26 cellular contexts compared by ENCODE assay signal in the genomic region with DNA sequence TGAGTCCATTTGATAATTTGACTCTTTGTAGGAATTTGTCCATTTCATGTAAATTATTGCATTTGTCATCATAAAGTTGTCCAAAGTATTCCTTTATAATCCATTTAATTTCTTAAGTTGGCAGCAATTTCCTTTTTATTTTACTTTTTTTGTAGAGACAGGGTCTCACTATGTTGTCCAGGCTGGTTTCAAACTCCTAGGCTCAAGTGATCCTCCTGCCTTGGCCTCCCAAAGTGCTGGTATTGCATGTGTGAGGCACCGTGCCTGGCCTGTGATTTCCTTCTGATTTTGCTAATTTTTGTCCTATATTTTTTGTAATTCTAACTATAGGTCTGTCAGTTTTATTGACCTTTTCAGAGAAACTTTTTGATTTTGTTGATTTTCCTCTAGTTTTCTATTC.
DNase-seq lines count a peak whose midpoint lies in the region; ATAC-seq, FAIRE-seq and TF ChIP-seq lines count a peak whose summit lies in the region.
"Had no signal": no experiment of that assay in that cellular context is flagged by ENCODE, and none has a peak within 500 bp of the region (broad histone marks: within the 10 kb centered on the region; RNA-seq: fewer than 3 reads in every experiment).

No MANE protein-coding gene starts in this region.

- FAIRE-seq in A549 (lab: Jason Lieb, UNC) (peak; percentile 32), K562 (lab: Jason Lieb, UNC) (no peak)
- FAIRE-seq: GM12878, GM12892 had no signal

- intact Hi-C loops in K562 (cut with micrococcal nuclease), result no loop called here

- CTCF ChIA-PET in A549 (lab: Yijun Ruan, JAX), result no interaction called here
- CTCF ChIA-PET in K562 (lab: Yijun Ruan, JAX; ENCODE audit: low intra/inter-chr PET ratio), result no interaction called here

- peaks cover 2 to 3% of the 10 kb centered on the region in 2 donors for H3K9me3 Mint-ChIP-seq in activated T-cell treated with anti-CD3 and anti-CD28 coated beads, Interleukin-2, amount 50 U/mL, for 72 hours
- H3K9me3 Mint-ChIP-seq: CD8-positive, alpha-beta memory T cell had no signal

- H2AFZ ChIP-seq in K562 (ENCODE audit: low read depth, low read length), result no peak overlapping the region

- peaks cover 14% of the 10 kb centered on the region for H3K4me1 ChIP-seq in A549
- no peaks in the 10 kb centered on the region for H3K4me1 ChIP-seq in K562 (replicated peaks in 1 of 2; ENCODE audit: control insufficient read depth in 2 of 2, insufficient read depth in 2 of 2, low read length in 2 of 2)
- H3K4me1 ChIP-seq: BE2C had no signal

- TF ChIP-seq CTCF in A549 (IDR thresholded peaks at IDR 0.05) (no peak), K562 (IDR thresholded peaks at IDR 0.05 in 2 of 3, conservative IDR thresholded peaks at IDR 0.05 in 1 of 3; ENCODE audit: insufficient read depth in 2 of 3, low read depth in 1 of 3, low read length in 3 of 3) (no peak)

- no peak overlapping the region for H3K4me3 Mint-ChIP-seq in activated T-cell treated with anti-CD3 and anti-CD28 coated beads, Interleukin-2, amount 50 U/mL, for 72 hours
- H3K4me3 Mint-ChIP-seq in T-helper 17 cell, result no peak overlapping the region
- H3K4me3 Mint-ChIP-seq: CD14-positive monocyte; CD4-positive, alpha-beta memory T cell; CD4-positive, CD25-positive, alpha-beta regulatory T cell; CD8-positive, alpha-beta memory T cell had no signal

- ATAC-seq in activated T-cell treated with anti-CD3 and anti-CD28 coated beads, Interleukin-2, amount 50 U/mL, for 72 hours (replicated peaks in 1 of 2), result no peak
- ATAC-seq in A549 (no peak), T-helper 17 cell (no peak), K562 (no peak), GM18520 (IDR thresholded peaks at IDR 0.05; ENCODE audit: unreplicated experiment) (no peak)
- ATAC-seq: GM12878 had no signal

- H4K20me1 ChIP-seq in K562 (replicated peaks; ENCODE audit: control insufficient read depth, insufficient read depth, low read length), result no peaks in the 10 kb centered on the region
- H4K20me1 ChIP-seq: BLaER1 had no signal

- no peaks in the 10 kb centered on the region for H3K79me2 ChIP-seq in K562 (ENCODE audit: control insufficient read depth, insufficient read depth, low read length)

- no peak for TF ChIP-seq RAD21 in A549 (conservative IDR thresholded peaks at IDR 0.05 in 1 of 2, IDR thresholded peaks at IDR 0.05 in 1 of 2)
- TF ChIP-seq RAD21 in K562 (CRISPR knock-in tag; conservative IDR thresholded peaks at IDR 0.05 in 1 of 2, IDR thresholded peaks at IDR 0.05 in 1 of 2), result no peak

- TF ChIP-seq POLR2A in A549 (IDR thresholded peaks at IDR 0.05; ENCODE audit: low read length) (no peak), K562 (conservative IDR thresholded peaks at IDR 0.05) (no peak)

- H3K4me1 Mint-ChIP-seq in activated T-cell treated with anti-CD3 and anti-CD28 coated beads, Interleukin-2, amount 50 U/mL, for 72 hours (ENCODE audit: low read depth), result peaks cover 28% of the 10 kb centered on the region
- H3K4me1 Mint-ChIP-seq in T-helper 17 cell, result peaks cover 9% of the 10 kb centered on the region

- no peak for DNase-seq in activated T-cell treated with anti-CD3 and anti-CD28 coated beads, Interleukin-2, amount 50 U/mL, for 72 hours
- DNase-seq in activated T-cell treated with anti-CD3 and anti-CD28 coated beads, Interleukin-2, amount 50 U/mL, for 1 hour, result no peak
- DNase-seq in A549 (ENCODE audit: low read depth in 1 of 2, low spot score in 1 of 2) (no peak), T-helper 17 cell (no peak), K562 (ENCODE audit: extremely low read depth in 1 of 4, low spot score in 3 of 4) (no peak), T-helper 9 cell (no peak)
- DNase-seq: ACHN; BE2C; C1 segment of cervical spinal cord; CD4-positive, alpha-beta memory T cell; CD4-positive, CD25-positive, alpha-beta regulatory T cell; CD8-positive, alpha-beta memory T cell; COR-L47; DMS 273 treated with DMSO at 0.1 percent for 48 hours; DMS153; DMS53; DMS79; DND-41; EL; GDM1 had no signal

- POLR2A ChIA-PET in A549 (lab: Yijun Ruan, JAX) (no interaction called here), K562 (lab: Yijun Ruan, JAX) (no interaction called here)

- H3K27ac ChIP-seq in A549, result no peak overlapping the region
- H3K27ac ChIP-seq in K562 (ENCODE audit: extremely low read depth, low read depth, low read length), result no peak overlapping the region
- H3K27ac ChIP-seq: 22Rv1, BLaER1 had no signal

- no peak for TF ChIP-seq EP300 in A549 (IDR thresholded peaks at IDR 0.05)
- TF ChIP-seq EP300 in K562 (IDR thresholded peaks at IDR 0.05; ENCODE audit: low read length), result no peak

- H3K9me3 ChIP-seq in A549 (peaks cover 5% of the 10 kb centered on the region; the same call in 1 of the 3 replicates), T-helper 17 cell (ENCODE audit: control insufficient read depth, low read length, poor library complexity, severe bottlenecking) (no peaks in the 10 kb centered on the region), K562 (replicated peaks; ENCODE audit: control insufficient read depth, insufficient read depth, low read depth, low read length) (no peaks in the 10 kb centered on the region)
- H3K9me3 ChIP-seq: BE2C had no signal

- no peak overlapping the region for H3K4me2 ChIP-seq in A549
- no peak overlapping the region for H3K4me2 ChIP-seq in K562 (ENCODE audit: insufficient read depth, low read length)
- H3K4me2 ChIP-seq: BLaER1 had no signal

- H3K4me3 ChIP-seq in A549, result no peak overlapping the region
- H3K4me3 ChIP-seq in K562, result no peak overlapping the region
- H3K4me3 ChIP-seq: BLaER1, GM12878 had no signal

- H3K27ac Mint-ChIP-seq in activated T-cell treated with anti-CD3 and anti-CD28 coated beads, Interleukin-2, amount 50 U/mL, for 72 hours, result peak overlapping the region; percentile 19
- H3K27ac Mint-ChIP-seq in T-helper 17 cell, result peak overlapping the region; percentile 79
- H3K27ac Mint-ChIP-seq: CD14-positive monocyte; CD4-positive, alpha-beta memory T cell had no signal

- H3K36me3 ChIP-seq in K562 (ENCODE audit: control insufficient read depth, insufficient read depth, low read length), result peaks cover 18% of the 10 kb centered on the region; the same call in 1 of the 3 replicates

- H3K9ac ChIP-seq in K562 (ENCODE audit: insufficient read depth in 1 of 2, low read depth in 2 of 2, low read length in 2 of 2), result no peak overlapping the region
- H3K9ac ChIP-seq: BLaER1 had no signal

- in situ Hi-C loops in K562 (cut with MboI), result no loop called here

- H3K9me1 ChIP-seq in K562 (ENCODE audit: control insufficient read depth, insufficient read depth, low read length), result no peaks in the 10 kb centered on the region

- peaks cover 16 to 39% of the 10 kb centered on the region in 2 donors for H3K36me3 Mint-ChIP-seq in activated T-cell treated with anti-CD3 and anti-CD28 coated beads, Interleukin-2, amount 50 U/mL, for 72 hours (ENCODE audit: insufficient read depth in 2 of 2)
- peaks cover 2% of the 10 kb centered on the region for H3K36me3 Mint-ChIP-seq in T-helper 17 cell (ENCODE audit: low read depth)

- no TSS peak for BruUV-seq in K562 (replicated peaks; lab: Mats Ljungman, UMichigan)

- 98% methylated on average over 1 of the region's 1 CpG for WGBS in A549 (ENCODE audit: missing lambda C conversion rate)
- WGBS in K562 (ENCODE audit: insufficient coverage, low coverage, missing lambda C conversion rate), result 85% methylated on average over 1 of the region's 1 CpG

- no peaks in the 10 kb centered on the region for H3K27me3 ChIP-seq in K562 (ENCODE audit: control insufficient read depth in 2 of 2, insufficient read depth in 2 of 2, low read length in 2 of 2)
- H3K27me3 ChIP-seq: BE2C, BLaER1 had no signal

- H3K27me3 Mint-ChIP-seq in activated T-cell treated with anti-CD3 and anti-CD28 coated beads, Interleukin-2, amount 50 U/mL, for 72 hours (ENCODE audit: low read depth), result no peaks in the 10 kb centered on the region
- no peaks in the 10 kb centered on the region for H3K27me3 Mint-ChIP-seq in T-helper 17 cell
- H3K27me3 Mint-ChIP-seq: CD4-positive, alpha-beta memory T cell; CD4-positive, CD25-positive, alpha-beta regulatory T cell; CD8-positive, alpha-beta memory T cell had no signal

TF ChIP-seq in A549, 52 proteins besides CTCF, POLR2A, EP300 and RAD21:
- peak; percentile 24 for TF ChIP-seq MAFK (IDR thresholded peaks at IDR 0.05; ENCODE audit: partially characterized antibody)
- no peak for TF ChIP-seq NPAS2 (CRISPR knock-in tag; IDR thresholded peaks at IDR 0.05; ENCODE audit: borderline replicate concordance)

TF ChIP-seq in K562, 482 proteins besides CTCF, POLR2A, EP300 and RAD21:
- TF ChIP-seq TAF15 (IDR thresholded peaks at IDR 0.05; ENCODE audit: low read depth, low read length), result no peak
- 0 out of 2 replicates have a peak, but pooled peaks have one; percentile 11 for TF ChIP-seq ZNF316 (IDR thresholded peaks at IDR 0.05)
